16 cellular contexts compared by ENCODE assay signal in genomic region chr14:57982802-57983201, GRCh38.
A peak's percentile ranks its signal among the peaks of the same experiment; 100 is the strongest.
DNase-seq lines count a peak whose midpoint lies in the region; ATAC-seq and TF ChIP-seq lines count a peak whose summit lies in the region.
"Had no signal": no experiment of that assay in that cellular context is flagged by ENCODE, and none has a peak within 500 bp of the region (broad histone marks: within the 10 kb centered on the region; RNA-seq: fewer than 3 reads in every experiment).

No MANE protein-coding gene starts in this region.

- no peaks in the 10 kb centered on the region for H3K27me3 Mint-ChIP-seq in HFFc6 (ENCODE audit: insufficient read depth)

- H3K4me1 Mint-ChIP-seq in HFFc6 (ENCODE audit: low read depth), result no peaks in the 10 kb centered on the region; the same call in 1 of the 2 replicates

- H3K4me1 ChIP-seq in BE2C (no peaks in the 10 kb centered on the region), hepatocyte (ENCODE audit: insufficient read depth) (peaks cover 6% of the 10 kb centered on the region), OCI-LY7 (ENCODE audit: insufficient read depth, low read length, poor library complexity, severe bottlenecking) (no peaks in the 10 kb centered on the region)
- H3K4me1 ChIP-seq: ascending aorta, SJSA1, uterus had no signal

- 60% methylated on average over 6 of the region's 6 CpGs for WGBS in hepatocyte (ENCODE audit: low lambda C conversion rate, missing lambda C conversion rate)

- no peaks in the 10 kb centered on the region for H3K36me3 Mint-ChIP-seq in HFFc6 (ENCODE audit: low read depth)

- H3K27ac Mint-ChIP-seq in HFFc6, result no peak overlapping the region

- no peak for TF ChIP-seq CTCF in BE2C (IDR thresholded peaks at IDR 0.05; ENCODE audit: low read depth, low read length)
- no peak for TF ChIP-seq CTCF in hepatocyte (IDR thresholded peaks at IDR 0.05; ENCODE audit: poor library complexity)
- TF ChIP-seq CTCF in OCI-LY7 (conservative IDR thresholded peaks at IDR 0.05; ENCODE audit: low read length), result no peak
- TF ChIP-seq CTCF in HFFc6 (IDR thresholded peaks at IDR 0.05), result no peak
- TF ChIP-seq CTCF in WERI-Rb-1 (IDR thresholded peaks at IDR 0.05; ENCODE audit: low read depth, low read length), result no peak

- peak; percentile 73 for ATAC-seq in HG03025 (IDR thresholded peaks at IDR 0.05; ENCODE audit: low FRiP score, unreplicated experiment)
- ATAC-seq in GM19328 (IDR thresholded peaks at IDR 0.05; ENCODE audit: unreplicated experiment), result no peak

- no peaks in the 10 kb centered on the region for H3K9me3 ChIP-seq in BE2C
- no peaks in the 10 kb centered on the region for H3K9me3 ChIP-seq in hepatocyte (ENCODE audit: low read depth)
- no peaks in the 10 kb centered on the region for H3K9me3 ChIP-seq in OCI-LY7 (ENCODE audit: low read length)
- H3K9me3 ChIP-seq in WERI-Rb-1 (ENCODE audit: severe bottlenecking), result no peaks in the 10 kb centered on the region
- H3K9me3 ChIP-seq: ascending aorta, SJSA1, uterus had no signal

- H3K79me2 ChIP-seq in hepatocyte (no peaks in the 10 kb centered on the region), OCI-LY7 (ENCODE audit: insufficient read depth, low read depth, low read length) (no peaks in the 10 kb centered on the region)

- CTCF ChIA-PET in OCI-LY7 (lab: Charles Lee; ENCODE audit: unreplicated experiment), result no interaction called here

- no peaks in the 10 kb centered on the region for H3K9me2 ChIP-seq in hepatocyte (replicated peaks; ENCODE audit: insufficient read depth)
- H3K9me2 ChIP-seq in OCI-LY7 (ENCODE audit: insufficient read depth, low read length), result no peaks in the 10 kb centered on the region

- no peak overlapping the region for H2AFZ ChIP-seq in hepatocyte
- no peak overlapping the region for H2AFZ ChIP-seq in OCI-LY7 (ENCODE audit: low read length)

- no peak overlapping the region for H3K4me2 ChIP-seq in hepatocyte
- H3K4me2 ChIP-seq in OCI-LY7 (ENCODE audit: low read length), result no peak overlapping the region

- peaks cover 7% of the 10 kb centered on the region; the same call in 1 of the 2 replicates for H3K9me3 Mint-ChIP-seq in HFFc6

- no peaks in the 10 kb centered on the region for H4K20me1 ChIP-seq in hepatocyte (ENCODE audit: insufficient read depth, poor library complexity, severe bottlenecking)
- no peaks in the 10 kb centered on the region for H4K20me1 ChIP-seq in OCI-LY7 (ENCODE audit: insufficient read depth, low read length)

- H3K27ac ChIP-seq in hepatocyte, result no peak overlapping the region
- H3K27ac ChIP-seq in OCI-LY7 (ENCODE audit: low read depth, low read length, poor library complexity, severe bottlenecking), result no peak overlapping the region
- H3K27ac ChIP-seq in WERI-Rb-1, result no peak overlapping the region
- H3K27ac ChIP-seq: ascending aorta, SJSA1 had no signal

- POLR2A ChIA-PET in OCI-LY7 (lab: Charles Lee), result interaction anchor here (0.6 kb wide), 1 partner anchor 8 kb away, joined by 3 read pairs; no protein-coding TSS in a partner anchor

- no TSS peak for BruUV-seq in OCI-LY7 (replicated peaks; lab: Mats Ljungman, UMichigan)

- H3K27me3 ChIP-seq in BE2C (0 out of 2 replicates have a peak, but pooled peaks cover 10% of the 10 kb centered on the region), hepatocyte (no peaks in the 10 kb centered on the region), WERI-Rb-1 (ENCODE audit: insufficient read depth, low read depth, severe bottlenecking) (no peaks in the 10 kb centered on the region)
- H3K27me3 ChIP-seq: ascending aorta, uterus had no signal

- no peak overlapping the region for H3K4me3 Mint-ChIP-seq in HFFc6

- intact Hi-C loops in OCI-LY7 (cut with micrococcal nuclease; ENCODE audit: unreplicated experiment), result no loop called here

- H3K4me3 ChIP-seq in BE2C (ENCODE audit: low read depth, low read length) (no peak overlapping the region), hepatocyte (no peak overlapping the region), OCI-LY7 (ENCODE audit: low read depth, low read length, poor library complexity, severe bottlenecking) (no peak overlapping the region), WERI-Rb-1 (ENCODE audit: low read depth, low read length) (no peak overlapping the region)
- H3K4me3 ChIP-seq: ascending aorta, SJSA1 had no signal

- peak; percentile 36 for DNase-seq in BE2C
- DNase-seq in NCI-H524 (lab: John Stamatoyannopoulos, UW), result peak; percentile 87 to 97
- DNase-seq in hepatocyte (ENCODE audit: low spot score), result peak; percentile 46
- DNase-seq in OCI-LY7 (ENCODE audit: low spot score), result no peak
- DNase-seq in HFFc6, result no peak
- DNase-seq in WERI-Rb-1, result no peak
- DNase-seq: activated T-cell treated with anti-CD3 and anti-CD28 coated beads, Interleukin-2, amount 50 U/mL, for 48 hours; effector CD4-positive, alpha-beta T cell; NCI-H1930; occipital lobe; stimulated activated CD4-positive, alpha-beta T cell treated with anti-CD3 and anti-CD28 coated beads, Interleukin-1b, Interleukin-23, amount 100 ng/mL, for 48 hours; uterus had no signal

- H3K36me3 ChIP-seq in BE2C, result no peaks in the 10 kb centered on the region
- H3K36me3 ChIP-seq in hepatocyte (replicated peaks; ENCODE audit: insufficient read depth, low read depth), result no peaks in the 10 kb centered on the region
- no peaks in the 10 kb centered on the region for H3K36me3 ChIP-seq in OCI-LY7 (ENCODE audit: insufficient read depth, low read length)
- no peaks in the 10 kb centered on the region for H3K36me3 ChIP-seq in WERI-Rb-1
- H3K36me3 ChIP-seq: ascending aorta, SJSA1, uterus had no signal

Comparison
In these comparisons a context has a peak if more than half of its experiments do, and no peak if none do; other contexts are left out.
1. DNase-seq: peak in BE2C (single experiment), NCI-H524 (2 of 2) and hepatocyte (single experiment); none in OCI-LY7 (single experiment), HFFc6 (single experiment) and WERI-Rb-1 (single experiment).